1 cellular context compared by ENCODE assay signal in genomic region chrX:107678957-107679740, GRCh38.
TF ChIP-seq lines count a peak whose summit lies in the region.

No MANE protein-coding gene starts in this region.

TF ChIP-seq in HCT116, 20 proteins besides CTCF, POLR2A, EP300 and RAD21 (continued from another document):
- TF ChIP-seq ZBTB33 (IDR thresholded peaks at IDR 0.05; ENCODE audit: extremely low read depth, insufficient replicate concordance, low read length) (no peak), CBX3 (IDR thresholded peaks at IDR 0.05; ENCODE audit: low read depth) (no peak), SIN3A (IDR thresholded peaks at IDR 0.05; ENCODE audit: low read depth) (no peak), ATF3 (IDR thresholded peaks at IDR 0.05) (no peak), CEBPB (IDR thresholded peaks at IDR 0.05; ENCODE audit: low read depth) (no peak), ZFX (IDR thresholded peaks at IDR 0.05) (no peak), ZNF274 (IDR thresholded peaks at IDR 0.05; ENCODE audit: low read depth, low read length) (no peak), TCF7L2 (IDR thresholded peaks at IDR 0.05; ENCODE audit: borderline replicate concordance, extremely low read depth, insufficient read depth, insufficient read length) (no peak), YY1 (IDR thresholded peaks at IDR 0.05; ENCODE audit: extremely low read depth, insufficient replicate concordance, low read depth, low read length) (no peak)
